1 cellular context compared by ENCODE assay signal in genomic region chr6:137724018-137724403, GRCh38.
A peak's percentile ranks its signal among the peaks of the same experiment; 100 is the strongest.
TF ChIP-seq lines count a peak whose summit lies in the region.

No MANE protein-coding gene starts in this region.

TF ChIP-seq in HepG2, 621 proteins besides CTCF, POLR2A, EP300 and RAD21 (continued from another document and continues in another):
- TF ChIP-seq SKIL (CRISPR knock-in tag; IDR thresholded peaks at IDR 0.05; ENCODE audit: borderline replicate concordance), result peak; percentile 58; the same call in 1 of the 2 replicates
- TF ChIP-seq JUNB (CRISPR knock-in tag; IDR thresholded peaks at IDR 0.05; ENCODE audit: borderline replicate concordance), result peak; percentile 76; the same call in 1 of the 2 replicates
- TF ChIP-seq ZNF597 (CRISPR knock-in tag; IDR thresholded peaks at IDR 0.05), result no peak
- no peak for TF ChIP-seq DPF2 (CRISPR knock-in tag; IDR thresholded peaks at IDR 0.05; ENCODE audit: borderline replicate concordance, low read depth)
- peak; percentile 92; the same call in 1 of the 2 replicates for TF ChIP-seq TFDP1 (CRISPR knock-in tag; IDR thresholded peaks at IDR 0.05; ENCODE audit: borderline replicate concordance)
- no peak for TF ChIP-seq ZBTB4 (CRISPR knock-in tag; IDR thresholded peaks at IDR 0.05; ENCODE audit: borderline replicate concordance)
- no peak for TF ChIP-seq ZNF883 (CRISPR knock-in tag; IDR thresholded peaks at IDR 0.05; ENCODE audit: not compliant biosample characterization)
- peak; percentile 67; the same call in 1 of the 2 replicates for TF ChIP-seq MYPOP (CRISPR knock-in tag; IDR thresholded peaks at IDR 0.05)
- peak; percentile 69 for TF ChIP-seq ZNF709 (CRISPR knock-in tag; IDR thresholded peaks at IDR 0.05)
- TF ChIP-seq FOXO1 (CRISPR knock-in tag; IDR thresholded peaks at IDR 0.05), result peak; percentile 49
- TF ChIP-seq TOPORS (CRISPR knock-in tag; IDR thresholded peaks at IDR 0.05), result no peak
- 0 out of 2 replicates have a peak, but pooled peaks have one; percentile 54 for TF ChIP-seq ZNF562 (CRISPR knock-in tag; IDR thresholded peaks at IDR 0.05; ENCODE audit: borderline replicate concordance)
- TF ChIP-seq NKX3-1 (CRISPR knock-in tag; IDR thresholded peaks at IDR 0.05), result peak; percentile 36; the same call in 1 of the 2 replicates
- no peak; the same call in 1 of the 2 replicates for TF ChIP-seq HNF1B (CRISPR knock-in tag; IDR thresholded peaks at IDR 0.05)
- TF ChIP-seq SP2 (CRISPR knock-in tag; IDR thresholded peaks at IDR 0.05), result no peak
- no peak for TF ChIP-seq GMEB1 (CRISPR knock-in tag; IDR thresholded peaks at IDR 0.05; ENCODE audit: borderline replicate concordance)
- no peak for TF ChIP-seq ZNF121 (CRISPR knock-in tag; IDR thresholded peaks at IDR 0.05)
- TF ChIP-seq E2F5 (CRISPR knock-in tag; conservative IDR thresholded peaks at IDR 0.05), result no peak
- TF ChIP-seq ZMAT3 (CRISPR knock-in tag; conservative IDR thresholded peaks at IDR 0.05), result peak; percentile 77; the same call in 1 of the 2 replicates
- TF ChIP-seq ARNTL (CRISPR knock-in tag; IDR thresholded peaks at IDR 0.05), result peak; percentile 61
- TF ChIP-seq KLF16 (CRISPR knock-in tag; IDR thresholded peaks at IDR 0.05), result peak in 1 of 2 experiments; percentile 59; a peak in 1 of 4 replicates
- TF ChIP-seq RXRB (CRISPR knock-in tag; IDR thresholded peaks at IDR 0.05; ENCODE audit: borderline replicate concordance), result peak; percentile 87
- peak; percentile 88; the same call in 1 of the 2 replicates for TF ChIP-seq ZSCAN12 (CRISPR knock-in tag; IDR thresholded peaks at IDR 0.05)
- peak; percentile 55; the same call in 1 of the 2 replicates for TF ChIP-seq TEF (CRISPR knock-in tag; IDR thresholded peaks at IDR 0.05)
- TF ChIP-seq GABPB1 (CRISPR knock-in tag; IDR thresholded peaks at IDR 0.05), result peak; percentile 45; the same call in 1 of the 2 replicates
- TF ChIP-seq NFRKB (IDR thresholded peaks at IDR 0.05), result no peak
- TF ChIP-seq TFAP4 (IDR thresholded peaks at IDR 0.05; ENCODE audit: borderline replicate concordance, low read depth), result peak; percentile 58; the same call in 1 of the 2 replicates
- TF ChIP-seq ZNF766 (CRISPR knock-in tag; IDR thresholded peaks at IDR 0.05; ENCODE audit: borderline replicate concordance), result peak; percentile 83; the same call in 1 of the 2 replicates
- peak; percentile 80; the same call in 1 of the 2 replicates for TF ChIP-seq ZNF607 (CRISPR knock-in tag; IDR thresholded peaks at IDR 0.05; ENCODE audit: borderline replicate concordance)
- 0 out of 2 replicates have a peak, but pooled peaks have one; percentile 16 for TF ChIP-seq STAT6 (CRISPR knock-in tag; IDR thresholded peaks at IDR 0.05; ENCODE audit: borderline replicate concordance)
- TF ChIP-seq ZBTB33 (CRISPR knock-in tag; IDR thresholded peaks at IDR 0.05), result peak; percentile 81
- TF ChIP-seq HOXA5 (CRISPR knock-in tag; IDR thresholded peaks at IDR 0.05), result peak; percentile 77; the same call in 1 of the 2 replicates
- peak; percentile 84 for TF ChIP-seq ZNF792 (CRISPR knock-in tag; IDR thresholded peaks at IDR 0.05)
- TF ChIP-seq CCDC6 (CRISPR knock-in tag; IDR thresholded peaks at IDR 0.05), result peak; percentile 69; the same call in 1 of the 2 replicates
- peak; percentile 69 for TF ChIP-seq HMG20A (CRISPR knock-in tag; IDR thresholded peaks at IDR 0.05; ENCODE audit: borderline replicate concordance)
- TF ChIP-seq ZSCAN31 (CRISPR knock-in tag; IDR thresholded peaks at IDR 0.05; ENCODE audit: low read depth), result peak; percentile 38; the same call in 1 of the 2 replicates
- TF ChIP-seq ZNF441 (CRISPR knock-in tag; IDR thresholded peaks at IDR 0.05; ENCODE audit: borderline replicate concordance), result peak; percentile 94
- TF ChIP-seq ZMYM4 (CRISPR knock-in tag; IDR thresholded peaks at IDR 0.05), result peak; percentile 64; the same call in 1 of the 2 replicates
- no peak for TF ChIP-seq MAFG (CRISPR knock-in tag; IDR thresholded peaks at IDR 0.05)
- no peak for TF ChIP-seq ZNF282 (IDR thresholded peaks at IDR 0.05; ENCODE audit: partially characterized antibody)
